Comparison of ENCODE assay signal across 1 cellular context in genomic region chr1:42746436-42747105, GRCh38.
TF ChIP-seq lines count a peak whose summit lies in the region.

No MANE protein-coding gene starts in this region.

TF ChIP-seq in K562, 482 proteins besides CTCF, POLR2A, EP300 and RAD21:
- TF ChIP-seq NCOA2 (IDR thresholded peaks at IDR 0.05; ENCODE audit: partially characterized antibody in 2 of 2) = no peak
- 0 out of 2 replicates have a peak, but pooled peaks have one; percentile 37 for TF ChIP-seq ZNF740 (CRISPR knock-in tag; IDR thresholded peaks at IDR 0.05)
- TF ChIP-seq ZNF740 (tag; IDR thresholded peaks at IDR 0.05) = no peak
- TF ChIP-seq IRF9 (tag; IDR thresholded peaks at IDR 0.05) = no peak
- TF ChIP-seq NFIX (CRISPR knock-in tag; IDR thresholded peaks at IDR 0.05; ENCODE audit: low read depth) = no peak
- no peak for TF ChIP-seq ZBTB12 (CRISPR knock-in tag; IDR thresholded peaks at IDR 0.05)
